Comparison of ENCODE assay signal across 8 cellular contexts in the genomic region with DNA sequence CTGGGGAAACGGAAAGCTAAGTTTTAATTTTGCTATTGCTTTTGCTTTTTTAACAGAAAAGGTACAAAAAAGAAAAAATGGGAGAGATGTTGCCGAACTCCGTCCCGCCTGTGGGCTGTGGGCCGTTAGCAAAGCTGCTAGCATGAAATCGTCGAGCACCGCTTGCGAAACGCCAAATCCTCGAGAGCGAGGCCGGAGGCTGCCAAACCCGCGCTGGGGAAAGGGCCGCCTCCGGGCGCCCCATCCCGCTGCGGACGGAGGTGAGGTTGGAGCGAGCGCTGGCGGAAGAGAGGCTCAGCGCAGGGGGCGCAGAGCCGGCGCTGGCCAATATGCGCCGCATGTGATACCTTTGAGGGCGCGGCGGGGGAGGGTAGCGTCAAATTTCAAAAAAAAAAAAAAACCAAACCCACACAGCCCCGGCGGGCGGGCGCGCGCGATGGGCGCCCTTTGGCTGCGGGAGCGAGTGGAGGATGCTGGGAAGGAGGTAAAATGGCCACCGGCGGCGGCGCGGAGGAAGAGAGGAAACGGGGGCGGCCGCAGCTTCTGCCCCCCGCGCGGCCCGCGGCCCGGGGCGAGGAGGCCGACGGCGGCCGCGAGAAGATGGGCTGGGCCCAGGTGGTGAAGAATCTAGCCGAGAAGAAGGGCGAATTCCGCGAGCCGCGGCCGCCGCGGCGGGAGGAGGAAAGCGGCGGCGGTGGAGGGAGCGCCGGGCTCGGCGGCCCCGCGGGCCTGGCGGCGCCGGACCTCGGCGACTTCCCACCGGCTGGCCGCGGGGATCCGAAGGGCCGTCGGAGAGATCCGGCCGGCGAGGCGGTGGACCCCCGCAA. TPM values are rescaled to one million over a fixed set of nuclear protein-coding genes. Genes with fewer than 3 reads are reported as not detected.
DNase-seq lines count a peak whose midpoint lies in the region; ATAC-seq lines count a peak whose summit lies in the region.

Gene ZCCHC3, plus strand, starts transcription at position 473 of the 827 bp plus-strand sequence. Its CDS starts 17 bp downstream, at position 490.

- intact Hi-C loops in activated T-helper 1 cell treated with anti-CD3 and anti-CD28 coated beads, Interleukin-12 subunit alpha, Interleukin-12 subunit beta, Interleukin-2, Interleukin-4 antibody, amounts not matched to agents 30 ng/mL and 10 ng/mL and 1 ng/mL, durations not matched to agents 14 hours and 24 hours and 36 hours (cut with micrococcal nuclease) = loop anchor here (1.0 to 5.0 kb wide), 9 partner anchors 13 to 1805 kb away; partner anchors contain the start of genes CSNK2A1, SOX12, STK35 and TBC1D20
- intact Hi-C loops in naive thymus-derived CD4-positive, alpha-beta T cell (cut with micrococcal nuclease) = loop anchor here (1.0 kb wide), 5 partner anchors 13 to 246 kb away; partner anchors contain the start of genes CSNK2A1 (in 1 of the 2) and SOX12 (in 1 of the 2)

- ATAC-seq in GM21786 (IDR thresholded peaks at IDR 0.05; ENCODE audit: unreplicated experiment) = peak; percentile 79
- ATAC-seq in naive thymus-derived CD4-positive, alpha-beta T cell = peak; percentile 94
- ATAC-seq in stimulated activated naive B cell treated with anti-CD40 and anti-IgM and Interleukin-4, amounts not matched to agents 10 μg/mL and 1 μg/mL and 100 μg/mL, for 72 hours (replicated peaks) = peak; percentile 88 to 90

- peaks cover 31% of the 10 kb centered on the region for H3K36me3 ChIP-seq in KOPT-K1 (ENCODE audit: insufficient read depth, low read length)
- peaks cover 0 to 12% (median 0%) of the 10 kb centered on the region in 3 experiments for H3K36me3 ChIP-seq in naive thymus-derived CD4-positive, alpha-beta T cell (ENCODE audit: control insufficient read depth in 2 of 3, insufficient read depth in 3 of 3, low read length in 3 of 3)

- H3K27me3 ChIP-seq in naive thymus-derived CD4-positive, alpha-beta T cell (ENCODE audit: control insufficient read depth in 2 of 2, insufficient read depth in 2 of 2, low read length in 2 of 2) = no peaks in the 10 kb centered on the region

- peak within 1 kb of the TSS; percentile 99 for H3K4me3 Mint-ChIP-seq in activated T-helper 1 cell treated with anti-CD3 and anti-CD28 coated beads, Interleukin-12 subunit alpha, Interleukin-12 subunit beta, Interleukin-2, Interleukin-4 antibody, amounts not matched to agents 30 ng/mL and 10 ng/mL and 1 ng/mL, durations not matched to agents 14 hours and 24 hours and 36 hours
- peak within 1 kb of the TSS; percentile 92 to 100 (median 98) for H3K4me3 Mint-ChIP-seq in naive thymus-derived CD4-positive, alpha-beta T cell
- peak within 1 kb of the TSS; percentile 98 to 99 for H3K4me3 Mint-ChIP-seq in stimulated activated naive B cell treated with anti-CD40 and anti-IgM and Interleukin-4, amounts not matched to agents 10 μg/mL and 1 μg/mL and 100 μg/mL, for 72 hours

- CTCF ChIA-PET in naive thymus-derived CD4-positive, alpha-beta T cell (lab: Charles Lee) = interaction anchor here (0.6 to 1.2 kb wide), 3 partner anchors 34 to 182 kb away, joined by 3 read pairs; no protein-coding TSS in a partner anchor

- peak within 1 kb of the TSS; percentile 96 for H3K4me3 ChIP-seq in naive thymus-derived CD4-positive, alpha-beta T cell (ENCODE audit: low read length)

- H3K9me3 Mint-ChIP-seq in activated T-helper 1 cell treated with anti-CD3 and anti-CD28 coated beads, Interleukin-12 subunit alpha, Interleukin-12 subunit beta, Interleukin-2, Interleukin-4 antibody, amounts not matched to agents 30 ng/mL and 10 ng/mL and 1 ng/mL, durations not matched to agents 14 hours and 24 hours and 36 hours = no peaks in the 10 kb centered on the region
- peaks cover 0 to 8% (median 0%) of the 10 kb centered on the region in 11 donors for H3K9me3 Mint-ChIP-seq in naive thymus-derived CD4-positive, alpha-beta T cell
- H3K9me3 Mint-ChIP-seq in stimulated activated naive B cell treated with anti-CD40 and anti-IgM and Interleukin-4, amounts not matched to agents 10 μg/mL and 1 μg/mL and 100 μg/mL, for 72 hours = peaks cover 6% of the 10 kb centered on the region in 2 donors

- peaks cover 52% of the 10 kb centered on the region for H3K4me1 Mint-ChIP-seq in activated T-helper 1 cell treated with anti-CD3 and anti-CD28 coated beads, Interleukin-12 subunit alpha, Interleukin-12 subunit beta, Interleukin-2, Interleukin-4 antibody, amounts not matched to agents 30 ng/mL and 10 ng/mL and 1 ng/mL, durations not matched to agents 14 hours and 24 hours and 36 hours (ENCODE audit: low read depth)
- peaks cover 33 to 51% (median 40%) of the 10 kb centered on the region in 7 donors for H3K4me1 Mint-ChIP-seq in naive thymus-derived CD4-positive, alpha-beta T cell
- H3K4me1 Mint-ChIP-seq in stimulated activated naive B cell treated with anti-CD40 and anti-IgM and Interleukin-4, amounts not matched to agents 10 μg/mL and 1 μg/mL and 100 μg/mL, for 72 hours = peaks cover 21 to 59% of the 10 kb centered on the region in 2 donors

- H3K27me3 Mint-ChIP-seq in activated T-helper 1 cell treated with anti-CD3 and anti-CD28 coated beads, Interleukin-12 subunit alpha, Interleukin-12 subunit beta, Interleukin-2, Interleukin-4 antibody, amounts not matched to agents 30 ng/mL and 10 ng/mL and 1 ng/mL, durations not matched to agents 14 hours and 24 hours and 36 hours (ENCODE audit: insufficient read depth) = no peaks in the 10 kb centered on the region
- peaks cover 0 to 2% (median 0%) of the 10 kb centered on the region in 5 donors for H3K27me3 Mint-ChIP-seq in naive thymus-derived CD4-positive, alpha-beta T cell
- no peaks in the 10 kb centered on the region for H3K27me3 Mint-ChIP-seq in stimulated activated naive B cell treated with anti-CD40 and anti-IgM and Interleukin-4, amounts not matched to agents 10 μg/mL and 1 μg/mL and 100 μg/mL, for 72 hours

- POLR2A ChIA-PET in naive thymus-derived CD4-positive, alpha-beta T cell (lab: Charles Lee) = interaction anchor here (0.6 to 6.1 kb wide), 14 partner anchors 12 to 957 kb away, joined by 3 to 74 read pairs (median 4); partner anchors contain the start of genes CSNK2A1 and SOX12

- no peaks in the 10 kb centered on the region for H3K9me3 ChIP-seq in KOPT-K1 (ENCODE audit: insufficient read depth, low read length, poor library complexity, severe bottlenecking)
- H3K9me3 ChIP-seq in naive thymus-derived CD4-positive, alpha-beta T cell (ENCODE audit: control insufficient read depth in 2 of 3, low read length in 3 of 3) = no peaks in the 10 kb centered on the region

- H3K27ac Mint-ChIP-seq in activated T-helper 1 cell treated with anti-CD3 and anti-CD28 coated beads, Interleukin-12 subunit alpha, Interleukin-12 subunit beta, Interleukin-2, Interleukin-4 antibody, amounts not matched to agents 30 ng/mL and 10 ng/mL and 1 ng/mL, durations not matched to agents 14 hours and 24 hours and 36 hours = peak within 1 kb of the TSS; percentile 100
- H3K27ac Mint-ChIP-seq in naive thymus-derived CD4-positive, alpha-beta T cell = peak within 1 kb of the TSS; percentile 94 to 100 (median 97)
- H3K27ac Mint-ChIP-seq in stimulated activated naive B cell treated with anti-CD40 and anti-IgM and Interleukin-4, amounts not matched to agents 10 μg/mL and 1 μg/mL and 100 μg/mL, for 72 hours = peak within 1 kb of the TSS; percentile 100

- peaks cover 14 to 21% of the 10 kb centered on the region in 2 donors for H3K4me1 ChIP-seq in naive thymus-derived CD4-positive, alpha-beta T cell (ENCODE audit: control insufficient read depth in 2 of 2, insufficient read depth in 2 of 2, low read length in 2 of 2)

- peaks cover 27% of the 10 kb centered on the region for H3K36me3 Mint-ChIP-seq in activated T-helper 1 cell treated with anti-CD3 and anti-CD28 coated beads, Interleukin-12 subunit alpha, Interleukin-12 subunit beta, Interleukin-2, Interleukin-4 antibody, amounts not matched to agents 30 ng/mL and 10 ng/mL and 1 ng/mL, durations not matched to agents 14 hours and 24 hours and 36 hours (ENCODE audit: low read depth)
- H3K36me3 Mint-ChIP-seq in naive thymus-derived CD4-positive, alpha-beta T cell = peaks cover 0 to 25% (median 0%) of the 10 kb centered on the region in 5 donors
- H3K36me3 Mint-ChIP-seq in stimulated activated naive B cell treated with anti-CD40 and anti-IgM and Interleukin-4, amounts not matched to agents 10 μg/mL and 1 μg/mL and 100 μg/mL, for 72 hours = peaks cover 40 to 42% of the 10 kb centered on the region in 2 donors

- DNase-seq in EH (ENCODE audit: low read depth) (peak; percentile 94), RKO (ENCODE audit: low spot score) (peak; percentile 95), fibroblast of gingiva (ENCODE audit: low read depth) (peak; percentile 96)
- peak; percentile 85 for DNase-seq in activated T-helper 1 cell treated with anti-CD3 and anti-CD28 coated beads, Interleukin-12 subunit alpha, Interleukin-12 subunit beta, Interleukin-2, Interleukin-4 antibody, amounts not matched to agents 30 ng/mL and 10 ng/mL and 1 ng/mL, durations not matched to agents 14 hours and 24 hours and 36 hours (ENCODE audit: low spot score)
- peak; percentile 72 to 89 (median 84) for DNase-seq in naive thymus-derived CD4-positive, alpha-beta T cell
- peak; percentile 79 for DNase-seq in stimulated activated naive B cell treated with anti-CD40 and anti-IgM and Interleukin-4, amounts not matched to agents 10 μg/mL and 1 μg/mL and 100 μg/mL, for 72 hours

- H3K27ac ChIP-seq in KOPT-K1 (ENCODE audit: low read depth, low read length, poor library complexity, severe bottlenecking) = peak within 1 kb of the TSS; percentile 92
- peak within 1 kb of the TSS; percentile 91 for H3K27ac ChIP-seq in naive thymus-derived CD4-positive, alpha-beta T cell (ENCODE audit: low read depth, low read length)

RNA-seq across cellular contexts. Expression of gene ZCCHC3, which starts in this region (rescaled TPM):
- total RNA-seq in activated T-helper 1 cell treated with anti-CD3 and anti-CD28 coated beads, Interleukin-12 subunit alpha, Interleukin-12 subunit beta, Interleukin-2, Interleukin-4 antibody, amounts not matched to agents 30 ng/mL and 10 ng/mL and 1 ng/mL, durations not matched to agents 14 hours and 24 hours and 36 hours = 25.9 TPM in 2 replicates
- 10 to 100 TPM; 14.6 to 31.9 (median 27.1) TPM for total RNA-seq in naive thymus-derived CD4-positive, alpha-beta T cell
- 10 to 100 TPM in 1 of 2 donors, 1 to 10 TPM in 1; 5.6 to 15.3 TPM for polyA plus RNA-seq in naive thymus-derived CD4-positive, alpha-beta T cell

Comparison
In these comparisons a context has a peak if more than half of its experiments do, and no peak if none do; other contexts are left out.
1. Peak in every context shown above with its lines: DNase-seq, ATAC-seq, H3K4me3 ChIP-seq and H3K27ac ChIP-seq.